ENCODE assay signal across 24 cellular contexts in the genomic region with DNA sequence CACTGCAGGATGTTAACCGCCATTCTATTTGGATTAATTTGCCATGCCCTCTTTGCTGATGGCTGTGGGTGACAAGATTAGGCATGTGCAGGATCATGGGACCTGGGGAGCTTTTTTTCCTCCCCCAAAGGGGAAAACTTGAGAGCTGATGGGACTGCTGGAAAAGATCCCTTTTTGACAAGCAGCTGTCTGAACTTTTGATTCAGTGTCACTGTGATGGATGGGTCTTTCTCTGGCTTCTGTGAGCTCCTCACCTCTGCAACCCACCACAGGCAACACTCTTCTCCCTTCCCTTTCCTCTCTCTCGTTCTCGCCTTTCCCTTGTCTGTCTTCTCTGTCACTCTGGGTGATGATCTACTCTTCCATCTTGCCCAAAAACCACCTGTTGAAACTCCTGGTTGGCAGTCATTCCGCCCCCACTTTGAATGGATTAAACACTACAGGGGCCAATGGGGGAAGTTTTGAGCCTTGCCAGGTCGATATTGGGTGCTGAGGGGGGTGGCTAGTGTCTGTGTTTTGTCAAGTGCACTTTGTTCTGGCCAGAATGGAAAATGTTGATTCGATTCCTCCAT.
"Had no signal": no experiment of that assay in that cellular context is flagged by ENCODE, and none has a peak within 500 bp of the region (broad histone marks: within the 10 kb centered on the region; RNA-seq: fewer than 3 reads in every experiment).

No MANE protein-coding gene starts in this region.

- H3K27ac ChIP-seq: body of pancreas, cardiac muscle cell, hepatocyte, left lung, prostate gland, vagina had no signal

- H3K4me2 ChIP-seq: hepatocyte had no signal

- H3K4me3 ChIP-seq: body of pancreas, cardiac muscle cell, hepatocyte, left lung, lung, prostate gland, vagina had no signal

- H3K9me3 Mint-ChIP-seq: immature natural killer cell, natural killer cell had no signal

- H3K27ac Mint-ChIP-seq: activated T-cell treated with anti-CD3 and anti-CD28 coated beads, Interleukin-2, amount 50 U/mL, for 72 hours; immature natural killer cell; mesothelial cell of epicardium; natural killer cell; WTC11 had no signal

- DNase-seq: activated CD4-positive, alpha-beta T cell treated with anti-CD3 and anti-CD28 coated beads, Interleukin-2, amount 50 U/mL, for 4 hours; activated effector memory CD4-positive, alpha-beta T cell treated with anti-CD3 and anti-CD28 coated beads, Interleukin-2, amount 50 U/mL, for 16 hours; activated naive CD4-positive, alpha-beta T cell treated with anti-CD3 and anti-CD28 coated beads, Interleukin-2, amount 50 U/mL, for 16 hours; activated T-cell treated with anti-CD3 and anti-CD28 coated beads, Interleukin-2, amount 50 U/mL, for 72 hours; anterior cingulate cortex; glutamatergic neuron; immature natural killer cell; kidney glomerular epithelial cell; left lung; natural killer cell; stimulated activated CD4-positive, alpha-beta T cell treated with anti-CD3 and anti-CD28 coated beads, Interleukin-4, amount 100 ng/mL, for 24 hours; stimulated activated naive CD8-positive, alpha-beta T cell treated with anti-CD3 and anti-CD28 coated beads, Interleukin-15, Interleukin-2, amounts not matched to agents 100 U/mL and 50 U/mL, for 24 hours; T-helper 1 cell; T1000 had no signal

- H3K9me3 ChIP-seq: body of pancreas, prostate gland, vagina had no signal

- H2AFZ ChIP-seq: hepatocyte had no signal

- H3K27me3 ChIP-seq: body of pancreas, cardiac muscle cell, hepatocyte, left lung, vagina had no signal

- ATAC-seq: activated T-cell treated with anti-CD3 and anti-CD28 coated beads, Interleukin-2, amount 50 U/mL, for 72 hours; body of pancreas; esophagus mucosa; left lung; natural killer cell; stimulated activated naive CD8-positive, alpha-beta T cell treated with anti-CD3 and anti-CD28 coated beads, Interleukin-15, Interleukin-2, amounts not matched to agents 100 U/mL and 50 U/mL, for 24 hours; WTC11 had no signal

- H3K4me3 Mint-ChIP-seq: activated T-cell treated with anti-CD3 and anti-CD28 coated beads, Interleukin-2, amount 50 U/mL, for 72 hours; mesothelial cell of epicardium; type B pancreatic cell; WTC11 had no signal

- H3K36me3 Mint-ChIP-seq: immature natural killer cell, natural killer cell had no signal

- H3K27me3 Mint-ChIP-seq: type B pancreatic cell had no signal

- H3K36me3 ChIP-seq: cardiac muscle cell, left lung, prostate gland had no signal
